ENCODE assay signal across 8 cellular contexts in the genomic region with DNA sequence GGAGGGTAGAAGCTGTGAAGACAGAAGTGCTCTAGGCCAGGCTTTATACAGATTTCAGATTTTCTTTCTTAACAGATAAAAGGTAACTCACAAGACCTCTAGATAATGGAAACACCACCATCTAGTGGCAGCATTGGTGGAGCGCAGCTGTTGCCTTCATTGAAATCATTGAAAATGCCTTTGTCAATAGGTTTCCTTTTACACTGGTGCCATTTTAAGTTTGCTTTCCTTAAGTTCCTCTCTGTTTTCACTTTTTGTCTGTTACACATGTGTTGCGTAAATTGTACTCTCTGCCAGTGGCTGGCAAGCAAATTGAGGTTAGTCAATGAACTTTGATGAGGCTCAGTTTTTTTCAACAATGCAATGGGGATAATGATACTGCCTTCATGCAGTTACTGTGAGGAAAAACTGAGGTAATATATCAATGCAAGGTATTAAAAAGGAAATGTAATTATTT. TPM values are rescaled to one million over a fixed set of nuclear protein-coding genes. Genes with fewer than 3 reads are reported as not detected.
DNase-seq lines count a peak whose midpoint lies in the region; ATAC-seq, FAIRE-seq and TF ChIP-seq lines count a peak whose summit lies in the region.

No MANE protein-coding gene starts in this region.

- POLR2A ChIA-PET in A549 (lab: Yijun Ruan, JAX) = interaction anchor here (1.2 kb wide), 1 partner anchor 876 kb away, joined by 3 read pairs; no protein-coding TSS in a partner anchor
- POLR2A ChIA-PET in Panc1 (lab: Charles Lee) = no interaction called here

- ATAC-seq in A549 = peak; percentile 78 to 91; a peak in 5 of 6 replicates
- peak; percentile 81 for ATAC-seq in GM18861 (IDR thresholded peaks at IDR 0.05; ENCODE audit: unreplicated experiment)
- peak; percentile 85 for ATAC-seq in Panc1
- ATAC-seq in stimulated activated naive CD8-positive, alpha-beta T cell treated with anti-CD3 and anti-CD28 coated beads, Interleukin-15, Interleukin-2, amounts not matched to agents 100 U/mL and 50 U/mL, for 24 hours = peak; percentile 61

- H3K36me3 ChIP-seq in Karpas-422 (ENCODE audit: insufficient read depth, low read length) = no peaks in the 10 kb centered on the region
- no peaks in the 10 kb centered on the region for H3K36me3 ChIP-seq in Panc1 (ENCODE audit: control insufficient read depth, insufficient read depth, low read length)
- H3K36me3 ChIP-seq in neural cell (ENCODE audit: insufficient read depth, low read length) = no peaks in the 10 kb centered on the region

- H3F3A ChIP-seq in neural cell (ENCODE audit: insufficient read depth, low read length, poor library complexity, severe bottlenecking) = no peaks in the 10 kb centered on the region

- H3K79me2 ChIP-seq in Karpas-422 (ENCODE audit: low read length) = no peaks in the 10 kb centered on the region
- no peaks in the 10 kb centered on the region for H3K79me2 ChIP-seq in neural cell (replicated peaks; ENCODE audit: insufficient read depth, low read length)

- H3K4me2 ChIP-seq in A549 = no peak overlapping the region
- no peak overlapping the region for H3K4me2 ChIP-seq in Karpas-422 (ENCODE audit: low read depth, low read length, poor library complexity, severe bottlenecking)
- H3K4me2 ChIP-seq in neural cell (ENCODE audit: low read length) = no peak overlapping the region

- H3K27ac ChIP-seq in A549 (no peak overlapping the region), Karpas-422 (ENCODE audit: low read length) (no peak overlapping the region), Panc1 (ENCODE audit: low read length) (no peak overlapping the region), neural cell (ENCODE audit: low read length) (no peak overlapping the region)

- 0 out of 2 replicates have a peak, but pooled peaks cover 2% of the 10 kb centered on the region for H3K27me3 ChIP-seq in Karpas-422 (ENCODE audit: low read length)
- H3K27me3 ChIP-seq in Panc1 (ENCODE audit: control insufficient read depth, insufficient read depth, low read length) = no peaks in the 10 kb centered on the region
- no peaks in the 10 kb centered on the region for H3K27me3 ChIP-seq in neural cell (ENCODE audit: insufficient read depth, low read depth, low read length)

- H2AFZ ChIP-seq in Karpas-422 (ENCODE audit: low read length) (no peak overlapping the region), neural cell (ENCODE audit: low read depth, low read length) (peak overlapping the region; percentile 47)

- H4K20me1 ChIP-seq in Karpas-422 (ENCODE audit: insufficient read depth, low read depth, low read length) = no peaks in the 10 kb centered on the region
- no peaks in the 10 kb centered on the region for H4K20me1 ChIP-seq in neural cell (ENCODE audit: insufficient read depth)

- intact Hi-C loops in Panc1 (cut with micrococcal nuclease; ENCODE audit: unreplicated experiment) = loop anchor here (2.0 kb wide), 1 partner anchor 672 kb away; no protein-coding TSS in a partner anchor

- 2% methylated on average over 2 of the region's 2 CpGs for WGBS in A549 (ENCODE audit: missing lambda C conversion rate)

- H3K9me3 ChIP-seq in A549 (peaks cover 21% of the 10 kb centered on the region; the same call in 1 of the 3 replicates), Karpas-422 (ENCODE audit: low read length) (no peaks in the 10 kb centered on the region), Panc1 (ENCODE audit: control insufficient read depth, insufficient read depth, low read depth, low read length) (no peaks in the 10 kb centered on the region; the same call in 1 of the 2 replicates), neural cell (ENCODE audit: low read length) (no peaks in the 10 kb centered on the region)

- FAIRE-seq in A549 (lab: Jason Lieb, UNC) = peak; percentile 98

- in situ Hi-C loops in Panc1 (cut with HindIII; ENCODE audit: low pct_unique_long_range_greater_than_20kb, low sequenced_read_pairs) = no loop called here

- TF ChIP-seq CTCF in A549 (IDR thresholded peaks at IDR 0.05) (peak; percentile 93), Panc1 (IDR thresholded peaks at IDR 0.05) (peak; percentile 88), neural cell (IDR thresholded peaks at IDR 0.05; ENCODE audit: poor library complexity, severe bottlenecking) (peak; percentile 96)

- TF ChIP-seq POLR2A in A549 (IDR thresholded peaks at IDR 0.05; ENCODE audit: low read length) = no peak

- no TSS peak for BruUV-seq in Panc1 (replicated peaks; lab: Mats Ljungman, UMichigan)

- TF ChIP-seq EP300 in A549 (IDR thresholded peaks at IDR 0.05) = no peak
- no peak for TF ChIP-seq EP300 in neural cell (conservative IDR thresholded peaks at IDR 0.05; ENCODE audit: poor library complexity, severe bottlenecking)

- H3K4me3 ChIP-seq in A549 (no peak overlapping the region), Karpas-422 (ENCODE audit: low read length) (no peak overlapping the region), Panc1 (ENCODE audit: low read depth in 2 of 2, low read length in 2 of 2) (no peak overlapping the region), neural cell (ENCODE audit: low read length) (no peak overlapping the region)

- TF ChIP-seq RAD21 in A549 (conservative IDR thresholded peaks at IDR 0.05 in 1 of 2, IDR thresholded peaks at IDR 0.05 in 1 of 2) (peak; percentile 94 to 97), neural cell (conservative IDR thresholded peaks at IDR 0.05) (peak; percentile 96)

- H3K4me1 ChIP-seq in A549 (no peaks in the 10 kb centered on the region), Karpas-422 (ENCODE audit: low read length) (peaks cover 16% of the 10 kb centered on the region), Panc1 (ENCODE audit: control insufficient read depth, insufficient read depth, low read length) (no peaks in the 10 kb centered on the region)

- CTCF ChIA-PET in A549 (lab: Yijun Ruan, JAX) = interaction anchor here (0.5 to 7.5 kb wide), 36 partner anchors 9 to 1091 kb away, joined by 3 to 55 read pairs (median 4); a partner anchor contains a TSS
- CTCF ChIA-PET in Panc1 (lab: Charles Lee) = interaction anchor here (0.9 kb wide), 1 partner anchor 47 kb away, joined by 3 read pairs; no protein-coding TSS in a partner anchor

- DNase-seq in A549 (ENCODE audit: low read depth in 1 of 2, low spot score in 1 of 2) (peak; percentile 42 to 83), Karpas-422 (peak; percentile 91), Panc1 (ENCODE audit: low read depth, low spot score) (peak; percentile 71), activated T-cell treated with anti-CD3 and anti-CD28 coated beads for 48 hours (ENCODE audit: low read depth) (peak; percentile 47), fibroblast of gingiva (ENCODE audit: low read depth) (peak; percentile 93)
- peak; percentile 70 for DNase-seq in stimulated activated naive CD8-positive, alpha-beta T cell treated with anti-CD3 and anti-CD28 coated beads, Interleukin-15, Interleukin-2, amounts not matched to agents 100 U/mL and 50 U/mL, for 24 hours

- H3K9ac ChIP-seq in Karpas-422 (ENCODE audit: low read length) (no peak overlapping the region), neural cell (ENCODE audit: low read length) (no peak overlapping the region)

- H3K9me2 ChIP-seq in Karpas-422 (replicated peaks; ENCODE audit: insufficient read depth, low read length) (no peaks in the 10 kb centered on the region), neural cell (ENCODE audit: insufficient read depth, low read length) (no peaks in the 10 kb centered on the region)

TF ChIP-seq in A549, 52 proteins besides CTCF, POLR2A, EP300 and RAD21:
- TF ChIP-seq GATA3 (IDR thresholded peaks at IDR 0.05; ENCODE audit: borderline replicate concordance) (no peak), SMC3 (IDR thresholded peaks at IDR 0.05) (peak; percentile 91)

TF ChIP-seq in neural cell, 6 proteins besides CTCF, POLR2A, EP300 and RAD21 (continues in another document):
- TF ChIP-seq SMC3 (conservative IDR thresholded peaks at IDR 0.05; ENCODE audit: poor library complexity) (peak; percentile 97), EZH2 (IDR thresholded peaks at IDR 0.05; ENCODE audit: borderline replicate concordance, insufficient read depth, low read length, poor library complexity, severe bottlenecking) (no peak)

RNA-seq across cellular contexts. Expression of a gene that starts 31.1 kb away (rescaled TPM):
- 25.2 and 28.1 TPM in 2 replicates for polyA plus RNA-seq in A549 (2011; rRNA removed)
- 2.2 and 2.6 TPM in 2 replicates for polyA plus RNA-seq in A549 (2012; cell fraction: cytosol; rRNA removed)
- polyA plus RNA-seq in A549 (2012; cell fraction: nucleus; rRNA removed) = 2.1 and 3.1 TPM in 2 replicates
- polyA plus RNA-seq in A549 (2017; fragmentation: RNase III; extraction: RNeasy Plus Mini Kit Qiagen cat#74134 plus additional on column Dnase treatment) = 2.4 to 2.8 TPM (median 2.8 TPM) in 3 replicates
- 12.6 and 13.9 TPM in 2 replicates for polyA minus RNA-seq in A549 (2011; rRNA and poly(A)+ RNA removed)
- total RNA-seq in Karpas-422 (2014; rRNA removed; shearing (Covaris generic); ENCODE audit: low replicate concordance) = not detected in 2 replicates
- 2.2 TPM for total RNA-seq in Panc1 (2021; ENCODE audit: unreplicated experiment)
- 2.1 TPM for polyA plus RNA-seq in Panc1 (2012; ENCODE audit: insufficient read length)
- 0.35 and 1.0 TPM in 2 replicates for polyA plus RNA-seq in neural cell
- polyA minus RNA-seq in neural cell = 0.81 and 1.7 TPM in 2 replicates

RNA-seq across cellular contexts. Expression of a gene that starts 54.4 kb away (rescaled TPM):
- 51.5 and 67.6 TPM in 2 replicates for polyA plus RNA-seq in A549 (2011; rRNA removed)
- polyA plus RNA-seq in A549 (2012; cell fraction: cytosol; rRNA removed) = 7.6 and 9.3 TPM in 2 replicates
- 7.0 and 11.4 TPM in 2 replicates for polyA plus RNA-seq in A549 (2012; cell fraction: nucleus; rRNA removed)
- polyA plus RNA-seq in A549 (2017; fragmentation: RNase III; extraction: RNeasy Plus Mini Kit Qiagen cat#74134 plus additional on column Dnase treatment) = 25.1 to 26.5 TPM (median 26.3 TPM) in 3 replicates
- polyA minus RNA-seq in A549 (2011; rRNA and poly(A)+ RNA removed) = 33.5 and 39.9 TPM in 2 replicates
- total RNA-seq in Karpas-422 (2014; rRNA removed; shearing (Covaris generic); ENCODE audit: low replicate concordance) = 67.1 and 93.0 TPM in 2 replicates
- 44.7 TPM for total RNA-seq in Panc1 (2021; ENCODE audit: unreplicated experiment)
- polyA plus RNA-seq in Panc1 (2012; ENCODE audit: insufficient read length) = 16.0 TPM
- 36.9 and 52.6 TPM in 2 replicates for polyA plus RNA-seq in neural cell
- polyA minus RNA-seq in neural cell = 80.3 and 90.4 TPM in 2 replicates
